13 cellular contexts compared by ENCODE assay signal in genomic region chr3:178097576-178097975, GRCh38.
DNase-seq lines count a peak whose midpoint lies in the region; ATAC-seq and TF ChIP-seq lines count a peak whose summit lies in the region.
"Had no signal": no experiment of that assay in that cellular context is flagged by ENCODE, and none has a peak within 500 bp of the region (broad histone marks: within the 10 kb centered on the region; RNA-seq: fewer than 3 reads in every experiment).

No MANE protein-coding gene starts in this region.

- H3K9me3 Mint-ChIP-seq in MCF 10A (ENCODE audit: unreplicated experiment) = peaks cover 7% of the 10 kb centered on the region
- H3K9me3 Mint-ChIP-seq in activated CD8-positive, alpha-beta T cell treated with anti-CD3 and anti-CD28 coated beads, Interleukin-2, amount 10 ng/mL, durations not matched to agents 7 days and 5 days (ENCODE audit: insufficient read depth) = peaks cover 4% of the 10 kb centered on the region

- intact Hi-C loops in MCF 10A (cut with micrococcal nuclease) (no loop called here), breast epithelium (cut with DNase I; ENCODE audit: low total_unique reads) (no loop called here), uterus (cut with DNase I; ENCODE audit: low total_unique reads) (no loop called here)

- no peak for ATAC-seq in GM19397 (IDR thresholded peaks at IDR 0.05; ENCODE audit: unreplicated experiment)
- ATAC-seq in activated CD8-positive, alpha-beta T cell treated with anti-CD3 and anti-CD28 coated beads, Interleukin-2, amount 10 ng/mL, durations not matched to agents 7 days and 5 days = no peak
- ATAC-seq: WTC11 had no signal

- peak overlapping the region in 1 of 2 donors; percentile 9 for H3K27ac ChIP-seq in breast epithelium
- no peak overlapping the region for H3K27ac ChIP-seq in uterus
- H3K27ac ChIP-seq: BLaER1, PC-9 had no signal

- H3K4me1 ChIP-seq in breast epithelium (no peaks in the 10 kb centered on the region), uterus (no peaks in the 10 kb centered on the region)
- H3K4me1 ChIP-seq: BLaER1 had no signal

- H3K27me3 ChIP-seq in breast epithelium (no peaks in the 10 kb centered on the region), uterus (no peaks in the 10 kb centered on the region)
- H3K27me3 ChIP-seq: BLaER1 had no signal

- H3K4me3 Mint-ChIP-seq in MCF 10A (ENCODE audit: unreplicated experiment) = no peak overlapping the region
- no peak overlapping the region for H3K4me3 Mint-ChIP-seq in activated CD8-positive, alpha-beta T cell treated with anti-CD3 and anti-CD28 coated beads, Interleukin-2, amount 10 ng/mL, durations not matched to agents 7 days and 5 days
- H3K4me3 Mint-ChIP-seq: neural crest cell, WTC11 had no signal

- no TSS peak for BruUV-seq in MCF 10A (replicated peaks; lab: Mats Ljungman, UMichigan)

- no peaks in the 10 kb centered on the region for H3K36me3 ChIP-seq in breast epithelium
- H3K36me3 ChIP-seq in uterus = no peaks in the 10 kb centered on the region
- H3K36me3 ChIP-seq: BLaER1 had no signal

- no peaks in the 10 kb centered on the region for H3K36me3 Mint-ChIP-seq in MCF 10A (ENCODE audit: insufficient read depth, unreplicated experiment)
- no peaks in the 10 kb centered on the region for H3K36me3 Mint-ChIP-seq in activated CD8-positive, alpha-beta T cell treated with anti-CD3 and anti-CD28 coated beads, Interleukin-2, amount 10 ng/mL, durations not matched to agents 7 days and 5 days (ENCODE audit: low read depth)

- POLR2A ChIA-PET in MCF 10A (lab: Yijun Ruan, JAX) = interaction anchor here (1.7 to 1.8 kb wide), 2 partner anchors 10 to 12 kb away, joined by 3 read pairs; no protein-coding TSS in a partner anchor
- POLR2A ChIA-PET in activated CD8-positive, alpha-beta T cell treated with anti-CD3 and anti-CD28 coated beads, Interleukin-2, amount 10 ng/mL, durations not matched to agents 7 days and 5 days (lab: Charles Lee) = interaction anchor here (1.3 kb wide), 1 partner anchor 8 kb away, joined by 3 read pairs; no protein-coding TSS in a partner anchor

- DNase-seq in MCF 10A (ENCODE audit: unreplicated experiment) (peak; percentile 89), breast epithelium (ENCODE audit: low spot score in 2 of 2) (no peak), brain pericyte (ENCODE audit: low read depth, low spot score) (peak; percentile 22), left kidney (ENCODE audit: low read depth, low spot score) (peak; percentile 58), uterus (peak; percentile 51 to 61), NK-92 (lab: John Stamatoyannopoulos, UW; ENCODE audit: unreplicated experiment) (no peak)
- no peak for DNase-seq in activated CD8-positive, alpha-beta T cell treated with anti-CD3 and anti-CD28 coated beads, Interleukin-2, amount 10 ng/mL, durations not matched to agents 7 days and 5 days
- DNase-seq: PC-9; stimulated activated CD4-positive, alpha-beta T cell treated with anti-CD3 and anti-CD28 coated beads, Interleukin-4, amount 100 ng/mL, for 24 hours had no signal

- CTCF ChIA-PET in MCF 10A (lab: Yijun Ruan, JAX) = no interaction called here
- CTCF ChIA-PET in activated CD8-positive, alpha-beta T cell treated with anti-CD3 and anti-CD28 coated beads, Interleukin-2, amount 10 ng/mL, durations not matched to agents 7 days and 5 days (lab: Charles Lee) = no interaction called here

- H3K27me3 Mint-ChIP-seq in MCF 10A (ENCODE audit: insufficient read depth, unreplicated experiment) = no peaks in the 10 kb centered on the region
- H3K27me3 Mint-ChIP-seq in activated CD8-positive, alpha-beta T cell treated with anti-CD3 and anti-CD28 coated beads, Interleukin-2, amount 10 ng/mL, durations not matched to agents 7 days and 5 days (ENCODE audit: low read depth) = no peaks in the 10 kb centered on the region

- peaks cover 13% of the 10 kb centered on the region for H3K4me1 Mint-ChIP-seq in MCF 10A (ENCODE audit: insufficient read depth, unreplicated experiment)
- no peaks in the 10 kb centered on the region for H3K4me1 Mint-ChIP-seq in activated CD8-positive, alpha-beta T cell treated with anti-CD3 and anti-CD28 coated beads, Interleukin-2, amount 10 ng/mL, durations not matched to agents 7 days and 5 days (ENCODE audit: low read depth)

- peak overlapping the region; percentile 59 for H3K27ac Mint-ChIP-seq in MCF 10A (ENCODE audit: low read depth, unreplicated experiment)
- no peak overlapping the region for H3K27ac Mint-ChIP-seq in activated CD8-positive, alpha-beta T cell treated with anti-CD3 and anti-CD28 coated beads, Interleukin-2, amount 10 ng/mL, durations not matched to agents 7 days and 5 days
- H3K27ac Mint-ChIP-seq: WTC11 had no signal

- no peak for TF ChIP-seq POLR2A in breast epithelium (IDR thresholded peaks at IDR 0.05)
- TF ChIP-seq POLR2A in uterus (IDR thresholded peaks at IDR 0.05) = no peak

- H3K9me3 ChIP-seq in breast epithelium (no peaks in the 10 kb centered on the region), uterus (no peaks in the 10 kb centered on the region)

- no peak overlapping the region for H3K4me3 ChIP-seq in breast epithelium
- no peak overlapping the region for H3K4me3 ChIP-seq in uterus
- H3K4me3 ChIP-seq: BLaER1, PC-9 had no signal

- TF ChIP-seq CTCF in MCF 10A (IDR thresholded peaks at IDR 0.05; ENCODE audit: unreplicated experiment) = no peak
- no peak for TF ChIP-seq CTCF in breast epithelium (IDR thresholded peaks at IDR 0.05)
- no peak for TF ChIP-seq CTCF in uterus (IDR thresholded peaks at IDR 0.05)

Comparison
In these comparisons a context has a peak if more than half of its experiments do, and no peak if none do; other contexts are left out.
1. DNase-seq: peak in MCF 10A (single experiment), brain pericyte (single experiment), left kidney (single experiment) and uterus (2 of 2); none in breast epithelium (0 of 2), NK-92 (single experiment) and activated CD8-positive, alpha-beta T cell treated with anti-CD3 and anti-CD28 coated beads, Interleukin-2, amount 10 ng/mL, durations not matched to agents 7 days and 5 days (single experiment).